In the genomic region with DNA sequence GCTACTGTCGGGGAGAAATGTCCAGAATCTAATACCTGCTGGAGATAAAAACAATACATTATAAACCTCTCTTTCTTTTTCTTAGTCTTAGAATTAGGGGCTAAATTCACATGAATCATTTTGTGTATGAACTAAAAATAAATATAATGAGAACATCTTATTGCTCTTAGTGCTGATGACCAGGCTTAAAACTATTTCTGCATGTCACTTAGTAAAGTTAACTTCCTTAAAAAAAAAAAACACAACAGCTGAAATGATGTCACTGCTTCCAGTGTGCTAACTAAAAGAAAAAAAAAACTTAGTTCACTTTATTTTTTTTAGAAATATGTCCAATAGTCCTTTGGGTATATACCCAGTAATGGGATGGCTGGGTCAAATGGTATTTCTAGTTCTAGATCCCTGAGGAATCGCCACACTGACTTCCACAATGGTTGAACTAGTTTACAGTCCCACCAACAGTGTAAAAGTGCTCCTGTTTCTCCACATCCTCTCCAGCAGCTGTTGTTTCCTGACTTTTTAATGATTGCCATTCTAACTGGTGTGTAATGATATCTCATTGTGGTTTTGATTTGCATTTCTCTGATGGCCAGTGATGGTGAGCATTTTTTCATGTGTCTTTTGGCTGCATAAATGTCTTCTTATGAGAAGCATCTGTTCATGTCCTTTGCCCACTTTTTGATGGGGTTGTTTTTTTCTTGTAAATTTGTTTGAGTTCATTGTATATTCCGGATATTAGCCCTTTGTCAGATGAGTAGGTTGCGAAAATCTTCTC, we compare ENCODE assay signal across 8 cellular contexts.
DNase-seq lines count a peak whose midpoint lies in the region; TF ChIP-seq lines count a peak whose summit lies in the region.
"Not testable (repeated sequence)": the region's sequence is repeated elsewhere in the genome, so short reads cannot be mapped to it uniquely, and the experiment has no call there.

No MANE protein-coding gene starts in this region.

- peak overlapping the region; percentile 20 for H3K4me3 ChIP-seq in adipocyte (ENCODE audit: low read length)
- H3K4me3 ChIP-seq in coronary artery: not testable (repeated sequence)

- not testable (repeated sequence) for TF ChIP-seq CTCF in coronary artery (IDR thresholded peaks at IDR 0.05)

- DNase-seq in A172 (ENCODE audit: low spot score) (peak; percentile 35), EL (peak; percentile 74), HS-5 (ENCODE audit: low read depth) (peak; percentile 31), adipocyte (ENCODE audit: low read depth) (peak; percentile 61), fibroblast of peridontal ligament (ENCODE audit: extremely low read depth) (peak; percentile 87), iris pigment epithelial cell (ENCODE audit: low read depth) (peak; percentile 84), renal cortical epithelial cell (ENCODE audit: low read depth) (peak; percentile 37)
- DNase-seq in coronary artery (ENCODE audit: low spot score): not testable (repeated sequence)

- peak overlapping the region; percentile 20 to 31 for H3K27ac ChIP-seq in coronary artery

- H3K4me1 ChIP-seq in adipocyte (ENCODE audit: control insufficient read depth, insufficient read depth, low read length): peaks cover 23% of the 10 kb centered on the region

- not testable (repeated sequence) for H3K27me3 ChIP-seq in adipocyte (replicated peaks; ENCODE audit: control insufficient read depth, insufficient read depth, low read length)

- H3K9me3 ChIP-seq in adipocyte (ENCODE audit: control insufficient read depth, low read length): not testable (repeated sequence)

- H3K36me3 ChIP-seq in adipocyte (ENCODE audit: control insufficient read depth, insufficient read depth, low read length, severe bottlenecking): not testable (repeated sequence)

- peak overlapping the region; percentile 1 for H3K9ac ChIP-seq in adipocyte (ENCODE audit: low read length)
